21 cellular contexts compared by ENCODE assay signal in the genomic region with DNA sequence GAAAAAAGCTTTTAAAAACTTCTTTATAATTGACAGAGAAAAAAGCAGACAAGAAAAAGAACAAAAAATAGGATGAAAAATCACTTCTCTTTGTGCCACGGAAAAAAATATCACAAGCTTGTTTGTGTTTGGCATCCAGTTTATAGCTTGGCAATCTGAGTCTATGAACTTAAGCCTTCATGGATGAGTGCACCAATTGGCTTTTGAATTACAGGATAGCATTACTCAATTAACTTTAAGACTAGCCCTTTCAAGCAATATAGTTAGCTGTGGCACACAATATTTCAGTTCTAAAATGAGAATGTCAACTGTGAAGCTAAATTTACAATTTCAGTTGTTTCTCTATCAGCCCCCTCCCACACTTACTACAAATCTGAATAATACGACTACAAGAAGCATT.
DNase-seq lines count a peak whose midpoint lies in the region; ATAC-seq and TF ChIP-seq lines count a peak whose summit lies in the region.
"Had no signal": no experiment of that assay in that cellular context is flagged by ENCODE, and none has a peak within 500 bp of the region (broad histone marks: within the 10 kb centered on the region; RNA-seq: fewer than 3 reads in every experiment).

No MANE protein-coding gene starts in this region.

- TF ChIP-seq CTCF in VCaP (conservative IDR thresholded peaks at IDR 0.05) (no peak), retinal pigment epithelial cell (conservative IDR thresholded peaks at IDR 0.05; ENCODE audit: low read depth, low read length) (no peak)

- H3K27ac ChIP-seq in VCaP, result peak overlapping the region; percentile 59
- H3K27ac ChIP-seq: foreskin keratinocyte, KMS-11 had no signal

- H3K4me3 ChIP-seq in retinal pigment epithelial cell (ENCODE audit: low read length), result no peak overlapping the region
- H3K4me3 ChIP-seq: smooth muscle cell had no signal

- ATAC-seq in GM19452 (IDR thresholded peaks at IDR 0.05; ENCODE audit: unreplicated experiment) (no peak), HG03280 (IDR thresholded peaks at IDR 0.05; ENCODE audit: unreplicated experiment) (no peak)
- ATAC-seq: foreskin keratinocyte, left lobe of liver had no signal

- DNase-seq in NCI-H1436 (lab: John Stamatoyannopoulos, UW) (peak; percentile 13), NCI-H1436 treated with DMSO at 0.1 percent for 48 hours (lab: John Stamatoyannopoulos, UW) (no peak), NCI-H1417 (lab: John Stamatoyannopoulos, UW) (peak; percentile 34 to 80 (median 58)), retinal pigment epithelial cell (ENCODE audit: low read depth) (peak; percentile 72), AML-193 (lab: John Stamatoyannopoulos, UW) (no peak)
- DNase-seq: 8988T; activated CD4-positive, alpha-beta memory T cell treated with anti-CD3 and anti-CD28 coated beads for 36 hours; activated naive CD4-positive, alpha-beta T cell treated with anti-CD3 and anti-CD28 coated beads, Interleukin-2, amount 10 ng/mL, durations not matched to agents 7 days and 5 days; activated T-cell treated with anti-CD3 and anti-CD28 coated beads, Interleukin-2, amount 50 U/mL, for 24 hours; C1 segment of cervical spinal cord; DMS53; foreskin keratinocyte; H9; NCI-H1048; T-helper 1 cell had no signal

Comparison
In these comparisons a context has a peak if more than half of its experiments do, and no peak if none do; other contexts are left out.
1. DNase-seq: peak in NCI-H1436 (single experiment), NCI-H1417 (3 of 3) and retinal pigment epithelial cell (single experiment); none in NCI-H1436 treated with DMSO at 0.1 percent for 48 hours (single experiment) and AML-193 (0 of 2).